In the genomic region with DNA sequence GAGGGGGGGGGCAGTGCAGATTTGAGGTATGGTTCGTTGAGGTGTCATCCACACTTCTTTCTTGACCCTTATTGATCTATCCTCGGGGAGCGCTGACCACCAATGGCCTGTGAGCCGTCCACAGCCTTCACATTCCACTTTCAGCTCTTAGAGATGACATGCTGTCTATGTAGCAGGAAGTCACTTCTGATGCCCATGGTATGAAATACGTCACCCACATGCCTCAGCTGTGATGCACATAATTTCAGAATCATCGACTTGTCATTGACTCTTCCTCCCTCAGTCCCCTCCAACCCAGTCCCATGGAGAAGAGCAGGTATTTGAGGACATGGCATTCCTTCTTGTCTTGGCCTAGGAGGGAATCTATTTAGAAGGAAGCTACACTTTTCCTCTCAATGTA, we compare ENCODE assay signal across 20 cellular contexts. TPM values are rescaled to one million over a fixed set of nuclear protein-coding genes. Genes with fewer than 3 reads are reported as not detected.
A peak's percentile ranks its signal among the peaks of the same experiment; 100 is the strongest.
DNase-seq lines count a peak whose midpoint lies in the region; ATAC-seq, FAIRE-seq and TF ChIP-seq lines count a peak whose summit lies in the region.
"Had no signal": no experiment of that assay in that cellular context is flagged by ENCODE, and none has a peak within 500 bp of the region (broad histone marks: within the 10 kb centered on the region; RNA-seq: fewer than 3 reads in every experiment).

No MANE protein-coding gene starts in this region.

- no peaks in the 10 kb centered on the region for H3K36me3 ChIP-seq in IMR-90 (ENCODE audit: control insufficient read depth, insufficient read depth, low read length)
- no peaks in the 10 kb centered on the region for H3K36me3 ChIP-seq in bronchial epithelial cell (ENCODE audit: control insufficient read depth, insufficient read depth, low read length)
- H3K36me3 ChIP-seq: gastroesophageal sphincter had no signal

- no peaks in the 10 kb centered on the region for H3K9me1 ChIP-seq in IMR-90 (ENCODE audit: insufficient read depth, low read length)

- no peak overlapping the region for H2AK9ac ChIP-seq in IMR-90 (replicated peaks; ENCODE audit: low read depth, low read length, poor library complexity)

- H2BK5ac ChIP-seq in IMR-90 (ENCODE audit: low read depth, low read length, poor library complexity, severe bottlenecking), result no peak overlapping the region

- H3K36me3 Mint-ChIP-seq in natural killer cell, result no peaks in the 10 kb centered on the region
- no peaks in the 10 kb centered on the region for H3K36me3 Mint-ChIP-seq in activated CD4-positive, alpha-beta T cell treated with anti-CD3 and anti-CD28 coated beads, Interleukin-2, amount 10 ng/mL, durations not matched to agents 24 days and 14 days (ENCODE audit: low read depth)
- H3K36me3 Mint-ChIP-seq: activated naive CD8-positive, alpha-beta T cell treated with anti-CD3 and anti-CD28 coated beads, Interleukin-2, amount 10 ng/mL, durations not matched to agents 7 days and 5 days had no signal

- H2BK20ac ChIP-seq in IMR-90 (ENCODE audit: low read depth, low read length), result no peak overlapping the region

- ATAC-seq in IMR-90 (ENCODE audit: low read depth) (no peak), natural killer cell (no peak)
- ATAC-seq: activated CD8-positive, alpha-beta T cell treated with anti-CD3 and anti-CD28 coated beads, Interleukin-2, amount 10 ng/mL, durations not matched to agents 7 days and 5 days had no signal

- no peak overlapping the region for H3K27ac Mint-ChIP-seq in natural killer cell
- no peak overlapping the region for H3K27ac Mint-ChIP-seq in activated CD4-positive, alpha-beta T cell treated with anti-CD3 and anti-CD28 coated beads, Interleukin-2, amount 10 ng/mL, durations not matched to agents 24 days and 14 days
- H3K27ac Mint-ChIP-seq: activated CD8-positive, alpha-beta T cell treated with anti-CD3 and anti-CD28 coated beads, Interleukin-2, amount 10 ng/mL, durations not matched to agents 7 days and 5 days; activated naive CD8-positive, alpha-beta T cell treated with anti-CD3 and anti-CD28 coated beads, Interleukin-2, amount 10 ng/mL, durations not matched to agents 7 days and 5 days; H9 had no signal

- no peak overlapping the region for H3K18ac ChIP-seq in IMR-90 (ENCODE audit: low read depth, low read length)

- FAIRE-seq in bronchial epithelial cell (lab: Jason Lieb, UNC), result no peak
- FAIRE-seq: D721Med, endometrium had no signal

- H2AFZ ChIP-seq in IMR-90 (replicated peaks; ENCODE audit: low read length, poor library complexity), result no peak overlapping the region

- in situ Hi-C loops in IMR-90 (cut with MboI; ENCODE audit: low sequenced_read_pairs), result no loop called here

- no peak overlapping the region for H4K91ac ChIP-seq in IMR-90 (ENCODE audit: insufficient read depth, low read depth, low read length)

- no peaks in the 10 kb centered on the region for H4K20me1 ChIP-seq in IMR-90 (ENCODE audit: insufficient read depth, low read length)

- no peak for TF ChIP-seq CTCF in IMR-90 (conservative IDR thresholded peaks at IDR 0.05; ENCODE audit: low read depth, low read length)
- TF ChIP-seq CTCF in bronchial epithelial cell (IDR thresholded peaks at IDR 0.05; ENCODE audit: insufficient read depth, low read length, severe bottlenecking), result no peak
- no peak for TF ChIP-seq CTCF in natural killer cell (IDR thresholded peaks at IDR 0.05)

- no peak overlapping the region for H4K5ac ChIP-seq in IMR-90 (ENCODE audit: low read depth, low read length)

- no peak overlapping the region for H3K14ac ChIP-seq in IMR-90 (replicated peaks; ENCODE audit: low read depth, low read length)

- H3K9me3 Mint-ChIP-seq in natural killer cell, result peaks cover 3 to 5% of the 10 kb centered on the region in 2 donors
- H3K9me3 Mint-ChIP-seq in activated CD4-positive, alpha-beta T cell treated with anti-CD3 and anti-CD28 coated beads, Interleukin-2, amount 10 ng/mL, durations not matched to agents 24 days and 14 days, result no peaks in the 10 kb centered on the region
- H3K9me3 Mint-ChIP-seq: activated naive CD8-positive, alpha-beta T cell treated with anti-CD3 and anti-CD28 coated beads, Interleukin-2, amount 10 ng/mL, durations not matched to agents 7 days and 5 days; H9 had no signal

- POLR2A ChIA-PET in IMR-90 (lab: Charles Lee; ENCODE audit: unreplicated experiment), result no interaction called here

- H2BK15ac ChIP-seq in IMR-90 (ENCODE audit: low read depth, low read length), result no peak overlapping the region; the same call in 2 of the 3 replicates

- no peak overlapping the region for H3K56ac ChIP-seq in IMR-90 (ENCODE audit: extremely low read depth, insufficient read depth, low read length)

- no peak overlapping the region for H3K9ac ChIP-seq in IMR-90 (ENCODE audit: low read depth, low read length)

- no peak overlapping the region for H3K4me2 ChIP-seq in IMR-90 (ENCODE audit: low read depth, low read length)

- no peak overlapping the region for H3K4ac ChIP-seq in IMR-90 (ENCODE audit: low read depth, low read length)

- no peak for TF ChIP-seq POLR2A in IMR-90 (IDR thresholded peaks at IDR 0.05; ENCODE audit: low read depth, low read length)

- H2BK120ac ChIP-seq in IMR-90 (ENCODE audit: low read depth, low read length), result no peak overlapping the region

- TF ChIP-seq RAD21 in IMR-90 (IDR thresholded peaks at IDR 0.05; ENCODE audit: low read length), result no peak

- no TSS peak for BruUV-seq in IMR-90 (replicated peaks; lab: Mats Ljungman, UMichigan)

- no peak overlapping the region for H2AK5ac ChIP-seq in IMR-90 (ENCODE audit: low read depth, low read length)

- CTCF ChIA-PET in IMR-90 (lab: Yijun Ruan, JAX), result no interaction called here

- no peaks in the 10 kb centered on the region for H3K27me3 Mint-ChIP-seq in natural killer cell (ENCODE audit: low read depth in 2 of 2)
- no peaks in the 10 kb centered on the region for H3K27me3 Mint-ChIP-seq in activated CD4-positive, alpha-beta T cell treated with anti-CD3 and anti-CD28 coated beads, Interleukin-2, amount 10 ng/mL, durations not matched to agents 24 days and 14 days

- H3K4me1 Mint-ChIP-seq in natural killer cell, result no peaks in the 10 kb centered on the region
- no peaks in the 10 kb centered on the region for H3K4me1 Mint-ChIP-seq in activated CD4-positive, alpha-beta T cell treated with anti-CD3 and anti-CD28 coated beads, Interleukin-2, amount 10 ng/mL, durations not matched to agents 24 days and 14 days
- H3K4me1 Mint-ChIP-seq: activated naive CD8-positive, alpha-beta T cell treated with anti-CD3 and anti-CD28 coated beads, Interleukin-2, amount 10 ng/mL, durations not matched to agents 7 days and 5 days; central memory CD8-positive, alpha-beta T cell; H9 had no signal

- WGBS in IMR-90 (ENCODE audit: extremely low coverage in 2 of 2, insufficient read length in 1 of 2), 2 experiments, result no CpG with 5 or more reads among the region's 6 CpGs

- no peak overlapping the region for H3K23ac ChIP-seq in IMR-90 (ENCODE audit: low read depth, low read length)

- DNase-seq in AG20443 (ENCODE audit: low spot score) (peak; percentile 22), IMR-90 (peak; percentile 0), bronchial epithelial cell (ENCODE audit: low read depth) (peak; percentile 48), myocyte (ENCODE audit: low read depth) (peak; percentile 27), natural killer cell (no peak), NCI-H128 (lab: John Stamatoyannopoulos, UW; ENCODE audit: unreplicated experiment) (no peak), T-helper 1 cell (no peak)
- no peak for DNase-seq in activated CD4-positive, alpha-beta T cell treated with anti-CD3 and anti-CD28 coated beads, Interleukin-2, amount 10 ng/mL, durations not matched to agents 24 days and 14 days
- DNase-seq: activated CD8-positive, alpha-beta T cell treated with anti-CD3 and anti-CD28 coated beads, Interleukin-2, amount 10 ng/mL, durations not matched to agents 7 days and 5 days; activated naive CD8-positive, alpha-beta T cell treated with anti-CD3 and anti-CD28 coated beads, Interleukin-2, amount 10 ng/mL, durations not matched to agents 7 days and 5 days; AML-193; H9; MM.1S; NCI-H2029; NCI-H526 had no signal

- no peaks in the 10 kb centered on the region for H3K79me1 ChIP-seq in IMR-90 (ENCODE audit: low read depth in 1 of 2, low read length in 2 of 2)

- H3K4me1 ChIP-seq in IMR-90 (ENCODE audit: control insufficient read depth, insufficient read depth, low read length), result no peaks in the 10 kb centered on the region
- H3K4me1 ChIP-seq: gastroesophageal sphincter had no signal

- no peak overlapping the region for H3K27ac ChIP-seq in IMR-90 (ENCODE audit: insufficient read depth, low read length)

- intact Hi-C loops in IMR-90 (cut with micrococcal nuclease), result no loop called here
- intact Hi-C loops in natural killer cell (cut with micrococcal nuclease), result no loop called here
- intact Hi-C loops in activated CD4-positive, alpha-beta T cell treated with anti-CD3 and anti-CD28 coated beads, Interleukin-2, amount 10 ng/mL, durations not matched to agents 24 days and 14 days (cut with micrococcal nuclease), result no loop called here

- dilution Hi-C loops in IMR-90 (cut with HindIII; ENCODE audit: low sequenced_read_pairs, unreplicated experiment), result no loop called here

- H3K4me3 Mint-ChIP-seq in natural killer cell, result no peak overlapping the region
- H3K4me3 Mint-ChIP-seq in activated CD4-positive, alpha-beta T cell treated with anti-CD3 and anti-CD28 coated beads, Interleukin-2, amount 10 ng/mL, durations not matched to agents 24 days and 14 days, result no peak overlapping the region
- H3K4me3 Mint-ChIP-seq: activated CD8-positive, alpha-beta T cell treated with anti-CD3 and anti-CD28 coated beads, Interleukin-2, amount 10 ng/mL, durations not matched to agents 7 days and 5 days; activated naive CD8-positive, alpha-beta T cell treated with anti-CD3 and anti-CD28 coated beads, Interleukin-2, amount 10 ng/mL, durations not matched to agents 7 days and 5 days; central memory CD8-positive, alpha-beta T cell; H9 had no signal

- no peak overlapping the region for H4K8ac ChIP-seq in IMR-90 (ENCODE audit: low read depth in 2 of 2, low read length in 2 of 2)

- no peaks in the 10 kb centered on the region for H3K27me3 ChIP-seq in IMR-90 (ENCODE audit: control insufficient read depth, insufficient read depth, low read length)
- no peaks in the 10 kb centered on the region for H3K27me3 ChIP-seq in bronchial epithelial cell (ENCODE audit: control insufficient read depth, insufficient read depth, low read length)
- H3K27me3 ChIP-seq: gastroesophageal sphincter had no signal

- H3K4me3 ChIP-seq in IMR-90 (ENCODE audit: insufficient read depth, low read depth, low read length) (no peak overlapping the region), bronchial epithelial cell (ENCODE audit: low read depth, low read length) (no peak overlapping the region)
- H3K4me3 ChIP-seq: gastroesophageal sphincter had no signal

- H3K9me3 ChIP-seq in IMR-90 (ENCODE audit: control insufficient read depth, insufficient read depth, low read length), result no peaks in the 10 kb centered on the region
- H3K9me3 ChIP-seq: gastroesophageal sphincter had no signal

RNA-seq across cellular contexts. Expression of a gene that starts 4.7 kb away (rescaled TPM):
- total RNA-seq in IMR-90 (2012; rRNA removed) (not detected in 2 replicates), bronchial epithelial cell (not detected in 2 replicates), myocyte (0.03 TPM in 1 of 2 replicates, not detected in the other), natural killer cell (not detected)
- not detected in 2 replicates for polyA plus RNA-seq in IMR-90 (2012; rRNA removed)
- not detected in 2 replicates for polyA plus RNA-seq in IMR-90 (2012; cell fraction: cytosol; rRNA removed)
- polyA plus RNA-seq in IMR-90 (2012; cell fraction: nucleus; rRNA removed; ENCODE audit: low replicate concordance), result not detected in 2 replicates
- 0.33 TPM for polyA plus RNA-seq in myocyte (2012)
- total RNA-seq in activated CD4-positive, alpha-beta T cell treated with anti-CD3 and anti-CD28 coated beads, Interleukin-2, amount 10 ng/mL, durations not matched to agents 24 days and 14 days, result not detected in 2 replicates
- total RNA-seq: activated CD8-positive, alpha-beta T cell treated with anti-CD3 and anti-CD28 coated beads, Interleukin-2, amount 10 ng/mL, durations not matched to agents 7 days and 5 days; activated naive CD8-positive, alpha-beta T cell treated with anti-CD3 and anti-CD28 coated beads, Interleukin-2, amount 10 ng/mL, durations not matched to agents 7 days and 5 days; H9 had no signal
- polyA plus RNA-seq: neural cell had no signal

Comparison
In these comparisons a context has a peak if more than half of its experiments do, and no peak if none do; other contexts are left out.
1. DNase-seq: peak in AG20443 (single experiment), IMR-90 (single experiment), bronchial epithelial cell (single experiment) and myocyte (single experiment); none in natural killer cell (single experiment), NCI-H128 (single experiment), T-helper 1 cell (0 of 5) and activated CD4-positive, alpha-beta T cell treated with anti-CD3 and anti-CD28 coated beads, Interleukin-2, amount 10 ng/mL, durations not matched to agents 24 days and 14 days (single experiment).